8 cellular contexts compared by ENCODE assay signal in genomic region chr10:63465293-63466167, GRCh38. TPM values are rescaled to one million over a fixed set of nuclear protein-coding genes. Genes with fewer than 3 reads are reported as not detected.
A peak's percentile ranks its signal among the peaks of the same experiment; 100 is the strongest.
DNase-seq lines count a peak whose midpoint lies in the region; ATAC-seq and TF ChIP-seq lines count a peak whose summit lies in the region.

JMJD1C (minus strand) TSS chr10:63465977; CDS start chr10:63465662, 315 bp downstream.

- no peaks in the 10 kb centered on the region for H3K9me3 ChIP-seq in thyroid gland

- H3K27ac ChIP-seq in thyroid gland: peak within 1 kb of the TSS; percentile 94 to 99 (median 99)

- DNase-seq in EL (peak; percentile 87), glomerular endothelial cell (ENCODE audit: extremely low read depth, low read depth, low spot score) (no peak), omental fat pad (ENCODE audit: low spot score) (no peak), thyroid gland (peak; percentile 79 to 83)
- DNase-seq in Jurkat, Clone E6-1 (ENCODE audit: low read depth, low spot score): peak; percentile 18

- 0% methylated on average over 1 to 10 of the region's 104 CpGs for WGBS in thyroid gland, 2 donors

- no peaks in the 10 kb centered on the region for H3K36me3 Mint-ChIP-seq in activated naive CD4-positive, alpha-beta T cell treated with anti-CD3 and anti-CD28 coated beads, Interleukin-2, amount 50 U/mL, for 24 hours

- ATAC-seq in GM21576 (IDR thresholded peaks at IDR 0.05; ENCODE audit: unreplicated experiment): peak; percentile 61
- ATAC-seq in SK-N-SH treated with all-trans-retinoic acid at 6 μM for 48 hours: peak; percentile 86
- peak; percentile 94 for ATAC-seq in omental fat pad (ENCODE audit: low FRiP score)

- H3K4me3 ChIP-seq in Jurkat, Clone E6-1 (ENCODE audit: low read length): peak within 1 kb of the TSS; percentile 82
- peak within 1 kb of the TSS; percentile 57 to 100 (median 88) for H3K4me3 ChIP-seq in thyroid gland (replicated peaks in 1 of 3)

- H3K4me1 ChIP-seq in thyroid gland: peaks cover 0 to 5% of the 10 kb centered on the region in 2 donors

- H3K9me3 Mint-ChIP-seq in activated naive CD4-positive, alpha-beta T cell treated with anti-CD3 and anti-CD28 coated beads, Interleukin-2, amount 50 U/mL, for 24 hours: no peaks in the 10 kb centered on the region

- TF ChIP-seq CTCF in omental fat pad (IDR thresholded peaks at IDR 0.05) (no peak), thyroid gland (IDR thresholded peaks at IDR 0.05) (no peak)

- H3K4me3 Mint-ChIP-seq in activated naive CD4-positive, alpha-beta T cell treated with anti-CD3 and anti-CD28 coated beads, Interleukin-2, amount 50 U/mL, for 24 hours: peak within 1 kb of the TSS; percentile 89

- H3K4me1 Mint-ChIP-seq in activated naive CD4-positive, alpha-beta T cell treated with anti-CD3 and anti-CD28 coated beads, Interleukin-2, amount 50 U/mL, for 24 hours: peaks cover 51% of the 10 kb centered on the region

- intact Hi-C loops in thyroid gland (cut with DNase I): loop anchor here (10.0 kb wide), 2 partner anchors 49 to 191 kb away; no protein-coding TSS in a partner anchor

- no peaks in the 10 kb centered on the region for H3K27me3 ChIP-seq in thyroid gland

- TF ChIP-seq POLR2A in thyroid gland (IDR thresholded peaks at IDR 0.05): peak in 1 of 2 donors; percentile 84

- peak within 1 kb of the TSS; percentile 80 for H3K27ac Mint-ChIP-seq in activated naive CD4-positive, alpha-beta T cell treated with anti-CD3 and anti-CD28 coated beads, Interleukin-2, amount 50 U/mL, for 24 hours

- no peaks in the 10 kb centered on the region for H3K36me3 ChIP-seq in thyroid gland

- no peaks in the 10 kb centered on the region for H3K27me3 Mint-ChIP-seq in activated naive CD4-positive, alpha-beta T cell treated with anti-CD3 and anti-CD28 coated beads, Interleukin-2, amount 50 U/mL, for 24 hours

TF ChIP-seq in SK-N-SH treated with all-trans-retinoic acid at 6 μM for 48 hours, 23 proteins besides CTCF, POLR2A, EP300 and RAD21:
- TF ChIP-seq ESRRG (CRISPR knock-in tag; IDR thresholded peaks at IDR 0.05) (no peak), BACH2 (CRISPR knock-in tag; IDR thresholded peaks at IDR 0.05; ENCODE audit: borderline replicate concordance) (no peak), ZNF8 (CRISPR knock-in tag; IDR thresholded peaks at IDR 0.05) (peak; percentile 48; the same call in 1 of the 2 replicates), TSHZ2 (CRISPR knock-in tag; IDR thresholded peaks at IDR 0.05) (peak; percentile 53; the same call in 1 of the 2 replicates), ZFP3 (CRISPR knock-in tag; IDR thresholded peaks at IDR 0.05) (0 out of 2 replicates have a peak, but pooled peaks have one; percentile 14)
TF ChIP-seq in SK-N-SH treated with all-trans-retinoic acid at 6 μM for 48 hours: peak in this region for 3.

RNA-seq across cellular contexts. Expression of gene JMJD1C, which starts in this region (rescaled TPM):
- 29.2 TPM for polyA plus RNA-seq in Jurkat, Clone E6-1 (2012; ENCODE audit: insufficient read depth, insufficient read length)
- 123 and 130 TPM in 2 replicates for total RNA-seq in glomerular endothelial cell
- total RNA-seq in omental fat pad: 100 to 1,000 TPM in 3 of 4 donors, 10 to 100 TPM in 1; 99.8 to 179 (median 149) TPM
- total RNA-seq in thyroid gland: 100 to 1,000 TPM; 120 to 168 (median 136) TPM

Comparison
In these comparisons a context has a peak if more than half of its experiments do, and no peak if none do; other contexts are left out.
1. DNase-seq: peak in EL (single experiment), Jurkat, Clone E6-1 (single experiment) and thyroid gland (2 of 2); none in glomerular endothelial cell (single experiment) and omental fat pad (single experiment).
2. Peak in every context shown above with its lines, with median percentiles within 50 percentile points of each other: ATAC-seq.